ENCODE assay signal across 1 cellular context in genomic region chr19:8388612-8388958, GRCh38.
A peak's percentile ranks its signal among the peaks of the same experiment; 100 is the strongest.
TF ChIP-seq lines count a peak whose summit lies in the region.

No MANE protein-coding gene starts in this region.

TF ChIP-seq in HepG2, 621 proteins besides CTCF, POLR2A, EP300 and RAD21:
- TF ChIP-seq ZNF740 (CRISPR knock-in tag; IDR thresholded peaks at IDR 0.05) (no peak), NAIF1 (CRISPR knock-in tag; IDR thresholded peaks at IDR 0.05; ENCODE audit: borderline replicate concordance) (0 out of 2 replicates have a peak, but pooled peaks have one; percentile 39), HOXA3 (CRISPR knock-in tag; IDR thresholded peaks at IDR 0.05) (no peak), KAT2B (IDR thresholded peaks at IDR 0.05; ENCODE audit: borderline replicate concordance, low read depth, low read length) (no peak), SRF (IDR thresholded peaks at IDR 0.05; ENCODE audit: low read depth, low read length) (no peak), ZNF761 (CRISPR knock-in tag; conservative IDR thresholded peaks at IDR 0.05) (0 out of 2 replicates have a peak, but pooled peaks have one; percentile 6), FOXO1 (CRISPR knock-in tag; IDR thresholded peaks at IDR 0.05) (no peak), ZMYM4 (CRISPR knock-in tag; IDR thresholded peaks at IDR 0.05) (0 out of 2 replicates have a peak, but pooled peaks have one; percentile 1), TCF12 (IDR thresholded peaks at IDR 0.05) (no peak), TCF12 (CRISPR knock-in tag; IDR thresholded peaks at IDR 0.05) (0 out of 2 replicates have a peak, but pooled peaks have one; percentile 20), ZNF660 (CRISPR knock-in tag; IDR thresholded peaks at IDR 0.05; ENCODE audit: borderline replicate concordance, low read depth) (no peak), ZNF629 (CRISPR knock-in tag; conservative IDR thresholded peaks at IDR 0.05) (no peak), ARID2 (CRISPR knock-in tag; IDR thresholded peaks at IDR 0.05; ENCODE audit: borderline replicate concordance) (no peak), ZNF121 (CRISPR knock-in tag; IDR thresholded peaks at IDR 0.05) (no peak; the same call in 1 of the 2 replicates), GFI1 (CRISPR knock-in tag; IDR thresholded peaks at IDR 0.05; ENCODE audit: borderline replicate concordance) (0 out of 2 replicates have a peak, but pooled peaks have one; percentile 9), ZNF841 (CRISPR knock-in tag; IDR thresholded peaks at IDR 0.05; ENCODE audit: borderline replicate concordance) (no peak), ZNF160 (CRISPR knock-in tag; IDR thresholded peaks at IDR 0.05) (no peak), ZNF781 (CRISPR knock-in tag; IDR thresholded peaks at IDR 0.05; ENCODE audit: borderline replicate concordance, not compliant biosample characterization) (no peak), ZNF770 (CRISPR knock-in tag; IDR thresholded peaks at IDR 0.05) (peak; percentile 93), BCL6 (CRISPR knock-in tag; IDR thresholded peaks at IDR 0.05) (no peak)
- TF ChIP-seq, protein P1, sequence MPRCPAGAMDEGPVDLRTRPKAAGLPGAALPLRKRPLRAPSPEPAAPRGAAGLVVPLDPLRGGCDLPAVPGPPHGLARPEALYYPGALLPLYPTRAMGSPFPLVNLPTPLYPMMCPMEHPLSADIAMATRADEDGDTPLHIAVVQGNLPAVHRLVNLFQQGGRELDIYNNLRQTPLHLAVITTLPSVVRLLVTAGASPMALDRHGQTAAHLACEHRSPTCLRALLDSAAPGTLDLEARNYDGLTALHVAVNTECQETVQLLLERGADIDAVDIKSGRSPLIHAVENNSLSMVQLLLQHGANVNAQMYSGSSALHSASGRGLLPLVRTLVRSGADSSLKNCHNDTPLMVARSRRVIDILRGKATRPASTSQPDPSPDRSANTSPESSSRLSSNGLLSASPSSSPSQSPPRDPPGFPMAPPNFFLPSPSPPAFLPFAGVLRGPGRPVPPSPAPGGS (CRISPR knock-in tag; IDR thresholded peaks at IDR 0.05): no peak
- TF ChIP-seq, protein P2, sequence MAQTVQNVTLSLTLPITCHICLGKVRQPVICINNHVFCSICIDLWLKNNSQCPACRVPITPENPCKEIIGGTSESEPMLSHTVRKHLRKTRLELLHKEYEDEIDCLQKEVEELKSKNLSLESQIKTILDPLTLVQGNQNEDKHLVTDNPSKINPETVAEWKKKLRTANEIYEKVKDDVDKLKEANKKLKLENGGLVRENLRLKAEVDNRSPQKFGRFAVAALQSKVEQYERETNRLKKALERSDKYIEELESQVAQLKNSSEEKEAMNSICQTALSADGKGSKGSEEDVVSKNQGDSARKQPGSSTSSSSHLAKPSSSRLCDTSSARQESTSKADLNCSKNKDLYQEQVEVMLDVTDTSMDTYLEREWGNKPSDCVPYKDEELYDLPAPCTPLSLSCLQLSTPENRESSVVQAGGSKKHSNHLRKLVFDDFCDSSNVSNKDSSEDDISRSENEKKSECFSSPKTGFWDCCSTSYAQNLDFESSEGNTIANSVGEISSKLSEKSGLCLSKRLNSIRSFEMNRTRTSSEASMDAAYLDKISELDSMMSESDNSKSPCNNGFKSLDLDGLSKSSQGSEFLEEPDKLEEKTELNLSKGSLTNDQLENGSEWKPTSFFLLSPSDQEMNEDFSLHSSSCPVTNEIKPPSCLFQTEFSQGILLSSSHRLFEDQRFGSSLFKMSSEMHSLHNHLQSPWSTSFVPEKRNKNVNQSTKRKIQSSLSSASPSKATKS (CRISPR knock-in tag; IDR thresholded peaks at IDR 0.05): 0 out of 2 replicates have a peak, but pooled peaks have one; percentile 70
- TF ChIP-seq, protein P3, sequence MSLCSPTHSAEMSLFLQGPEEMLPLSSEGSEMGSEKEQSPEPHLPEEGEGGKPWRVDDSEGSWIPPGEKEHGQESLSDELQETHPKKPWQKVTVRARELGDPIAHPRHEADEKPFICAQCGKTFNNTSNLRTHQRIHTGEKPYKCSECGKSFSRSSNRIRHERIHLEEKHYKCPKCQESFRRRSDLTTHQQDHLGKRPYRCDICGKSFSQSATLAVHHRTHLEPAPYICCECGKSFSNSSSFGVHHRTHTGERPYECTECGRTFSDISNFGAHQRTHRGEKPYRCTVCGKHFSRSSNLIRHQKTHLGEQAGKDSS (CRISPR knock-in tag; IDR thresholded peaks at IDR 0.05; ENCODE audit: borderline replicate concordance, low read depth): no peak
- TF ChIP-seq, protein P4, sequence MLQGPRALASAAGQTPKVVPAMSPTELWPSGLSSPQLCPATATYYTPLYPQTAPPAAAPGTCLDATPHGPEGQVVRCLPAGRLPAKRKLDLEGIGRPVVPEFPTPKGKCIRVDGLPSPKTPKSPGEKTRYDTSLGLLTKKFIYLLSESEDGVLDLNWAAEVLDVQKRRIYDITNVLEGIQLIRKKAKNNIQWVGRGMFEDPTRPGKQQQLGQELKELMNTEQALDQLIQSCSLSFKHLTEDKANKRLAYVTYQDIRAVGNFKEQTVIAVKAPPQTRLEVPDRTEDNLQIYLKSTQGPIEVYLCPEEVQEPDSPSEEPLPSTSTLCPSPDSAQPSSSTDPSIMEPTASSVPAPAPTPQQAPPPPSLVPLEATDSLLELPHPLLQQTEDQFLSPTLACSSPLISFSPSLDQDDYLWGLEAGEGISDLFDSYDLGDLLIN (CRISPR knock-in tag; IDR thresholded peaks at IDR 0.05; ENCODE audit: borderline replicate concordance): no peak
